ENCODE assay signal across 25 cellular contexts in genomic region chr3:187804120-187805106, GRCh38. TPM values are rescaled to one million over a fixed set of nuclear protein-coding genes. Genes with fewer than 3 reads are reported as not detected.
DNase-seq lines count a peak whose midpoint lies in the region; ATAC-seq and TF ChIP-seq lines count a peak whose summit lies in the region.
"Had no signal": no experiment of that assay in that cellular context is flagged by ENCODE, and none has a peak within 500 bp of the region (broad histone marks: within the 10 kb centered on the region; RNA-seq: fewer than 3 reads in every experiment).

No MANE protein-coding gene starts in this region.

- no peak overlapping the region for H4K8ac ChIP-seq in mesendoderm (ENCODE audit: low read depth, low read length)

- no peaks in the 10 kb centered on the region for H3K79me1 ChIP-seq in mesendoderm (ENCODE audit: low read length)

- no peak for ATAC-seq in activated T-helper 17 cell treated with anti-CD3 and anti-CD28 coated beads, Interleukin-2, amount 50 U/mL, for 72 hours (replicated peaks)
- no peak for ATAC-seq in GM18519 (IDR thresholded peaks at IDR 0.05; ENCODE audit: low FRiP score, unreplicated experiment)
- ATAC-seq in SK-N-SH treated with all-trans-retinoic acid at 6 μM for 48 hours, result no peak
- ATAC-seq: activated CD4-positive, CD25-positive, alpha-beta regulatory T cell treated with anti-CD3 and anti-CD28 coated beads, Interleukin-2, amount 50 U/mL, for 24 hours; HCT116; left ventricle myocardium superior had no signal

- no peak overlapping the region for H2BK15ac ChIP-seq in mesendoderm (replicated peaks; ENCODE audit: low read depth)

- peak overlapping the region; percentile 94 for H3K27ac Mint-ChIP-seq in activated T-cell treated with anti-CD3 and anti-CD28 coated beads, Interleukin-2, amount 50 U/mL, for 24 hours
- H3K27ac Mint-ChIP-seq in activated T-helper 17 cell treated with anti-CD3 and anti-CD28 coated beads, Interleukin-2, amount 50 U/mL, for 72 hours, result peak overlapping the region; percentile 84
- H3K27ac Mint-ChIP-seq: B cell, type B pancreatic cell had no signal

- no peak overlapping the region for H3K4ac ChIP-seq in mesendoderm (ENCODE audit: low read depth, low read length)

- WGBS in mesendoderm (ENCODE audit: extremely low coverage, insufficient coverage, low lambda C conversion rate), result no CpG with 5 or more reads among the region's 18 CpGs

- H3K27me3 ChIP-seq in OCI-LY3 (ENCODE audit: low read depth, low read length) (no peaks in the 10 kb centered on the region), mesendoderm (ENCODE audit: insufficient read depth, low read length, poor library complexity) (no peaks in the 10 kb centered on the region), Karpas-422 (ENCODE audit: low read length) (no peaks in the 10 kb centered on the region; the same call in 1 of the 2 replicates)

- H3K79me2 ChIP-seq in OCI-LY3 (ENCODE audit: low read length) (no peaks in the 10 kb centered on the region), mesendoderm (ENCODE audit: control insufficient read depth, insufficient read depth, low read length) (no peaks in the 10 kb centered on the region), Karpas-422 (ENCODE audit: low read length) (no peaks in the 10 kb centered on the region)

- TF ChIP-seq CTCF in OCI-LY3 (IDR thresholded peaks at IDR 0.05; ENCODE audit: low read depth, low read length), result no peak

- H3K4me1 Mint-ChIP-seq in activated T-cell treated with anti-CD3 and anti-CD28 coated beads, Interleukin-2, amount 50 U/mL, for 24 hours (ENCODE audit: low read depth), result peaks cover 86% of the 10 kb centered on the region
- H3K4me1 Mint-ChIP-seq in activated T-helper 17 cell treated with anti-CD3 and anti-CD28 coated beads, Interleukin-2, amount 50 U/mL, for 72 hours, result peaks cover 55% of the 10 kb centered on the region

- H2AFZ ChIP-seq in OCI-LY3 (ENCODE audit: low read depth, low read length) (no peak overlapping the region), Karpas-422 (ENCODE audit: low read length) (no peak overlapping the region)
- H2AFZ ChIP-seq: PC-9 had no signal

- H3K18ac ChIP-seq in mesendoderm (ENCODE audit: low read length), result no peak overlapping the region

- no peak overlapping the region for H2BK120ac ChIP-seq in mesendoderm (ENCODE audit: low read depth, low read length)

- no peak for DNase-seq in activated T-cell treated with anti-CD3 and anti-CD28 coated beads, Interleukin-2, amount 50 U/mL, for 24 hours
- no peak for DNase-seq in activated T-cell treated with anti-CD3 and anti-CD28 coated beads for 4 hours
- peak; percentile 70 for DNase-seq in mesendoderm
- no peak for DNase-seq in Karpas-422
- DNase-seq: activated effector memory CD4-positive, alpha-beta T cell treated with anti-CD3 and anti-CD28 coated beads, Interleukin-2, amount 50 U/mL, for 16 hours; CD8-positive, alpha-beta memory T cell; DMS 273 treated with DMSO at 0.1 percent for 48 hours; EL; left ventricle myocardium superior; naive B cell; NCI-H1105; NCI-H187 treated with DMSO at 0.1 percent for 48 hours; NCI-H524 treated with DMSO at 0.1 percent for 48 hours; PC-9; SHP77; stimulated activated CD8-positive, alpha-beta memory T cell treated with anti-CD3 and anti-CD28 coated beads, Interleukin-4, amount 100 ng/mL, for 48 hours; substantia nigra had no signal

- H3K36me3 ChIP-seq in OCI-LY3 (replicated peaks; ENCODE audit: low read depth, low read length), result peaks cover 14% of the 10 kb centered on the region
- H3K36me3 ChIP-seq in mesendoderm (ENCODE audit: control insufficient read depth, insufficient read depth, low read length), result no peaks in the 10 kb centered on the region
- H3K36me3 ChIP-seq in Karpas-422 (ENCODE audit: insufficient read depth, low read length), result no peaks in the 10 kb centered on the region

- peak overlapping the region; percentile 31 for H3K56ac ChIP-seq in mesendoderm (ENCODE audit: low read length)

- no peak overlapping the region for H4K5ac ChIP-seq in mesendoderm (ENCODE audit: low read length)

- peak overlapping the region; percentile 33 for H3K4me3 Mint-ChIP-seq in activated T-cell treated with anti-CD3 and anti-CD28 coated beads, Interleukin-2, amount 50 U/mL, for 24 hours
- H3K4me3 Mint-ChIP-seq in activated T-helper 17 cell treated with anti-CD3 and anti-CD28 coated beads, Interleukin-2, amount 50 U/mL, for 72 hours, result peak overlapping the region; percentile 45
- H3K4me3 Mint-ChIP-seq: B cell, type B pancreatic cell had no signal

- H4K20me1 ChIP-seq in OCI-LY3 (ENCODE audit: insufficient read depth, low read length) (no peaks in the 10 kb centered on the region), Karpas-422 (ENCODE audit: insufficient read depth, low read depth, low read length) (no peaks in the 10 kb centered on the region)

- peak overlapping the region; percentile 79 for H3K4me2 ChIP-seq in OCI-LY3 (ENCODE audit: low read length)
- no peak overlapping the region for H3K4me2 ChIP-seq in mesendoderm (ENCODE audit: low read length)
- H3K4me2 ChIP-seq in Karpas-422 (ENCODE audit: low read depth, low read length, poor library complexity, severe bottlenecking), result no peak overlapping the region
- H3K4me2 ChIP-seq: PC-9 had no signal

- H2AK5ac ChIP-seq in mesendoderm (ENCODE audit: low read length), result no peak overlapping the region

- H3K4me3 ChIP-seq in OCI-LY3 (ENCODE audit: low read length) (peak overlapping the region; percentile 37), mesendoderm (ENCODE audit: low read length) (no peak overlapping the region), Karpas-422 (ENCODE audit: low read length) (no peak overlapping the region)
- H3K4me3 ChIP-seq: PC-9 had no signal

- no peak overlapping the region for H2BK5ac ChIP-seq in mesendoderm (ENCODE audit: low read length)

- peak overlapping the region; percentile 33; the same call in 1 of the 2 replicates for H3K9ac ChIP-seq in OCI-LY3 (ENCODE audit: low read length)
- H3K9ac ChIP-seq in mesendoderm (ENCODE audit: low read length), result no peak overlapping the region
- no peak overlapping the region for H3K9ac ChIP-seq in Karpas-422 (ENCODE audit: low read length)

- H3K36me3 Mint-ChIP-seq in activated T-cell treated with anti-CD3 and anti-CD28 coated beads, Interleukin-2, amount 50 U/mL, for 24 hours (ENCODE audit: low read depth), result peaks cover 17% of the 10 kb centered on the region
- no peaks in the 10 kb centered on the region for H3K36me3 Mint-ChIP-seq in activated T-helper 17 cell treated with anti-CD3 and anti-CD28 coated beads, Interleukin-2, amount 50 U/mL, for 72 hours (ENCODE audit: low read depth)
- H3K36me3 Mint-ChIP-seq: naive B cell, type B pancreatic cell had no signal

- no peaks in the 10 kb centered on the region for H3K27me3 Mint-ChIP-seq in activated T-cell treated with anti-CD3 and anti-CD28 coated beads, Interleukin-2, amount 50 U/mL, for 24 hours
- H3K27me3 Mint-ChIP-seq in activated T-helper 17 cell treated with anti-CD3 and anti-CD28 coated beads, Interleukin-2, amount 50 U/mL, for 72 hours, result no peaks in the 10 kb centered on the region
- H3K27me3 Mint-ChIP-seq: type B pancreatic cell had no signal

- H3K4me1 ChIP-seq in OCI-LY3 (ENCODE audit: low read length) (peaks cover 79% of the 10 kb centered on the region), mesendoderm (ENCODE audit: control insufficient read depth, low read depth, low read length) (no peaks in the 10 kb centered on the region), Karpas-422 (ENCODE audit: low read length) (peaks cover 24% of the 10 kb centered on the region)

- no peaks in the 10 kb centered on the region for H3K9me2 ChIP-seq in Karpas-422 (replicated peaks; ENCODE audit: insufficient read depth, low read length)

- peaks cover 13% of the 10 kb centered on the region for H3K9me3 Mint-ChIP-seq in activated T-cell treated with anti-CD3 and anti-CD28 coated beads, Interleukin-2, amount 50 U/mL, for 24 hours
- H3K9me3 Mint-ChIP-seq in activated T-helper 17 cell treated with anti-CD3 and anti-CD28 coated beads, Interleukin-2, amount 50 U/mL, for 72 hours, result no peaks in the 10 kb centered on the region
- H3K9me3 Mint-ChIP-seq: CD8-positive, alpha-beta memory T cell; type B pancreatic cell had no signal

- no peak overlapping the region for H3K23ac ChIP-seq in mesendoderm (ENCODE audit: low read length)

- peak overlapping the region; percentile 44; the same call in 1 of the 2 replicates for H3K27ac ChIP-seq in OCI-LY3 (ENCODE audit: low read length)
- H3K27ac ChIP-seq in mesendoderm (ENCODE audit: low read depth, low read length), result no peak overlapping the region
- no peak overlapping the region for H3K27ac ChIP-seq in Karpas-422 (ENCODE audit: low read length)
- H3K27ac ChIP-seq: PC-9 had no signal

- peaks cover 10% of the 10 kb centered on the region; the same call in 1 of the 2 replicates for H3K9me3 ChIP-seq in OCI-LY3 (ENCODE audit: insufficient read depth, low read length)
- no peaks in the 10 kb centered on the region for H3K9me3 ChIP-seq in Karpas-422 (ENCODE audit: low read length)

TF ChIP-seq in SK-N-SH treated with all-trans-retinoic acid at 6 μM for 48 hours, 23 proteins besides CTCF, POLR2A, EP300 and RAD21 (continues in another document):
- TF ChIP-seq BACH2 (CRISPR knock-in tag; IDR thresholded peaks at IDR 0.05; ENCODE audit: borderline replicate concordance), result no peak
- TF ChIP-seq SNAI2 (CRISPR knock-in tag; IDR thresholded peaks at IDR 0.05), result no peak
- no peak for TF ChIP-seq RARB (CRISPR knock-in tag; IDR thresholded peaks at IDR 0.05)
- no peak for TF ChIP-seq ARNTL (CRISPR knock-in tag; IDR thresholded peaks at IDR 0.05; ENCODE audit: borderline replicate concordance, low read depth)
- no peak for TF ChIP-seq PPARA (CRISPR knock-in tag; IDR thresholded peaks at IDR 0.05; ENCODE audit: borderline replicate concordance)
- TF ChIP-seq POU6F1 (CRISPR knock-in tag; IDR thresholded peaks at IDR 0.05; ENCODE audit: borderline replicate concordance, low read depth), result no peak
- no peak for TF ChIP-seq ISL1 (CRISPR knock-in tag; IDR thresholded peaks at IDR 0.05)
- no peak for TF ChIP-seq ZC3H10 (CRISPR knock-in tag; IDR thresholded peaks at IDR 0.05)

RNA-seq across cellular contexts. Expression of gene BCL6, which starts 59.1 kb away (rescaled TPM):
- total RNA-seq in activated T-helper 17 cell treated with anti-CD3 and anti-CD28 coated beads, Interleukin-2, amount 50 U/mL, for 72 hours, result 100 to 1,000 TPM in 1 of 2 donors, 10 to 100 TPM in 1; 67.5 to 143 TPM
- polyA plus RNA-seq in mesendoderm (2013, experiment 1 of 2), result 1.3 TPM
- polyA plus RNA-seq in mesendoderm (2013, experiment 2 of 2), result 1.4 TPM
- total RNA-seq in Karpas-422 (2014; rRNA removed; shearing (Covaris generic); ENCODE audit: low replicate concordance), result 488 and 569 TPM in 2 replicates
